In genomic region chr10:25858076-25858475, GRCh38 we compare ENCODE assay signal across 7 cellular contexts.
"Had no signal": no experiment of that assay in that cellular context is flagged by ENCODE, and none has a peak within 500 bp of the region (broad histone marks: within the 10 kb centered on the region; RNA-seq: fewer than 3 reads in every experiment).

No MANE protein-coding gene starts in this region.

- H3K9me3 Mint-ChIP-seq: IgD-negative memory B cell had no signal

- H3K27ac Mint-ChIP-seq: IgD-negative memory B cell had no signal

- H3K4me3 ChIP-seq: K562 had no signal

- DNase-seq: IMR-90, KBM-7 had no signal

- H3K4me3 Mint-ChIP-seq: IgD-negative memory B cell had no signal

- FAIRE-seq: HepG2, HTR-8/SVneo, K562 had no signal

- H3K36me3 Mint-ChIP-seq: IgD-negative memory B cell had no signal

- H3K27ac ChIP-seq: HL-60 had no signal

- H3K4me1 Mint-ChIP-seq: IgD-negative memory B cell had no signal

- ATAC-seq: HepG2, K562 had no signal
